ENCODE assay signal across 8 cellular contexts in the genomic region with DNA sequence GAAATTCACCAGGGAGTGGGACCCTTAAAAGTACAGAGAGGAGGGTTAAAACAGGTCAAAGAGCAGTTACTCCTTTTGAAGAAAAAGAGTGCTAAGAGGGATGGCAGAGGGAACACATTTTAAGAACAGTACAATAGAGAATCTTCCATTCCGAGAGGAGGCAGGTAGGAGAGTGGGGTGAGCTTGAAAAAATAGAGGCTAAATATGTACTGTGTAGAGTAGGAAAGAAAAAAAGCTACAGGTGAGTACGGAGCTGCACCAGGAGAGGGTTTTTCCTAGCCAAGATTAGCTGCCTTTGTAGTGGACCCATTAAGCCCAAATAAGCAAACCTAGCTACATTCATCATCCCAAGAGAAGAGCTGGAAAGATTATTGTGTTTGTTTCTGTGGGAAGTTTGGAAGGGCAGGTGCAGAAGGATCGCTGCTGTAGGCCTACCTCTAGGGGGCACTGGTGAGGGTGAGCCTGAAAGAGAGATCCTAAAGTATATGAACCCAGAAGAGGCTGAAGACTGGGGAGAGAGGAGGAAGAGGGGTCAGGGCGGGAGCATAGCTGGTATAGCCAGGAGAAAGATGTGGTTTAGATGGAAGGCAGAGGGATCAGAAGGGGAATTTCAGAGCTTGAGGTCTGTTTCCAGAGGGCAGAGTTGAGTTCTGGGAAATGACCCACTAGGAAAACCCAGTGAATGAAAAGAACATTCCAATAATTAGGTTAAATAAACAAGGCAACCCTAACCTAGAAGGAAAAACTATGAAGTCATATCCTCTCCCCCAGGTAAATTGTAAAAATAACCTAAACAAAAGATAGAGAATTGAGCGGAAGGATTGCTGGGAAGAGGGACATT.
A peak's percentile ranks its signal among the peaks of the same experiment; 100 is the strongest.
DNase-seq lines count a peak whose midpoint lies in the region; ATAC-seq lines count a peak whose summit lies in the region.

No MANE protein-coding gene starts in this region.

- ATAC-seq in GM18498 (IDR thresholded peaks at IDR 0.05; ENCODE audit: unreplicated experiment) (no peak), GM21723 (IDR thresholded peaks at IDR 0.05; ENCODE audit: unreplicated experiment) (no peak)

- DNase-seq in NCI-H82 (lab: John Stamatoyannopoulos, UW) (peak; percentile 62), NCI-H82 treated with DMSO at 0.1 percent for 48 hours (lab: John Stamatoyannopoulos, UW; ENCODE audit: unreplicated experiment) (no peak), NCI-H69 (lab: John Stamatoyannopoulos, UW) (peak; percentile 60), glomerular visceral epithelial cell (ENCODE audit: extremely low spot score) (peak; percentile 20)
- peak; percentile 36 for DNase-seq in activated T-cell treated with anti-CD3 and anti-CD28 coated beads, Interleukin-2, amount 50 U/mL, for 1 hour
- peak; percentile 18 to 41 (median 28) for DNase-seq in stimulated activated CD4-positive, alpha-beta T cell treated with anti-CD3 and anti-CD28 coated beads, Interleukin-1b, Interleukin-23, amount 100 ng/mL, for 24 hours (ENCODE audit: low read depth in 4 of 4, low spot score in 1 of 4)
